ENCODE assay signal across 26 cellular contexts in genomic region chr3:150613709-150614480, GRCh38. TPM values are rescaled to one million over a fixed set of nuclear protein-coding genes. Genes with fewer than 3 reads are reported as not detected.
DNase-seq lines count a peak whose midpoint lies in the region; ATAC-seq and TF ChIP-seq lines count a peak whose summit lies in the region.
"Had no signal": no experiment of that assay in that cellular context is flagged by ENCODE, and none has a peak within 500 bp of the region (broad histone marks: within the 10 kb centered on the region; RNA-seq: fewer than 3 reads in every experiment).

No MANE protein-coding gene starts in this region.

- H2BK120ac ChIP-seq in trophoblast cell (ENCODE audit: insufficient read depth, low read length, poor library complexity) = no peak overlapping the region

- no peak for TF ChIP-seq CTCF in tibial nerve (IDR thresholded peaks at IDR 0.05)

- H3K4me1 ChIP-seq in trophoblast cell (ENCODE audit: control insufficient read depth in 1 of 2, insufficient read depth in 2 of 2, low read length in 2 of 2) (no peaks in the 10 kb centered on the region), tibial nerve (peaks cover 0 to 35% (median 8%) of the 10 kb centered on the region in 4 donors)

- no peak overlapping the region for H2BK5ac ChIP-seq in trophoblast cell (ENCODE audit: low read depth, low read length, poor library complexity)

- no peaks in the 10 kb centered on the region for H3K27me3 Mint-ChIP-seq in T-helper 1 cell treated with Interleukin-12 subunit alpha and Interleukin-12 subunit beta and Interleukin-4 antibody, amounts not matched to agents 30 μg/mL and 1 μg/mL, for 36 hours (ENCODE audit: low read depth)
- H3K27me3 Mint-ChIP-seq in activated naive CD8-positive, alpha-beta T cell treated with anti-CD3 and anti-CD28 coated beads, Interleukin-2, amount 50 U/mL, for 24 hours = no peaks in the 10 kb centered on the region

- peak overlapping the region; percentile 11 to 93 for H3K27ac Mint-ChIP-seq in activated naive CD4-positive, alpha-beta T cell treated with anti-CD3 and anti-CD28 coated beads, Interleukin-2, amount 50 U/mL, for 72 hours
- peak overlapping the region; percentile 13 for H3K27ac Mint-ChIP-seq in T-helper 1 cell treated with Interleukin-12 subunit alpha and Interleukin-12 subunit beta and Interleukin-4 antibody, amounts not matched to agents 30 μg/mL and 1 μg/mL, for 36 hours
- peak overlapping the region; percentile 39 for H3K27ac Mint-ChIP-seq in activated naive CD8-positive, alpha-beta T cell treated with anti-CD3 and anti-CD28 coated beads, Interleukin-2, amount 50 U/mL, for 24 hours

- no peak for DNase-seq in activated naive CD4-positive, alpha-beta T cell treated with anti-CD3 and anti-CD28 coated beads, Interleukin-2, amount 50 U/mL, for 72 hours (ENCODE audit: low spot score in 2 of 2)
- DNase-seq in activated naive CD4-positive, alpha-beta T cell (lab: John Stamatoyannopoulos, UW) = no peak
- no peak for DNase-seq in activated naive CD8-positive, alpha-beta T cell treated with anti-CD3 and anti-CD28 coated beads, Interleukin-2, amount 50 U/mL, for 24 hours
- no peak for DNase-seq in trophoblast cell
- no peak for DNase-seq in GM19238 (ENCODE audit: insufficient read length, low spot score)
- no peak for DNase-seq in hippocampal formation (lab: John Stamatoyannopoulos, UW)
- no peak for DNase-seq in tibial nerve (ENCODE audit: low spot score in 2 of 2)
- DNase-seq: activated gamma-delta T cell treated with Interleukin-2 at 50 U/mL for 16 hours; anterior cingulate cortex; COR-L47; DMS53; left cardiac atrium; mucosa of descending colon; NCI-H2107; ovary; Peyer's patch; SHP77; stimulated activated CD4-positive, alpha-beta T cell treated with anti-CD3 and anti-CD28 coated beads, Interleukin-4, amount 100 ng/mL, for 24 hours; upper lobe of right lung had no signal

- no peak overlapping the region for H3K27ac ChIP-seq in trophoblast cell (ENCODE audit: low read depth, low read length)
- no peak overlapping the region for H3K27ac ChIP-seq in tibial nerve
- H3K27ac ChIP-seq: BLaER1, gastroesophageal sphincter, hepatocyte, ovary, Peyer's patch, upper lobe of right lung had no signal

- H3K23ac ChIP-seq in trophoblast cell (ENCODE audit: low read length) = no peak overlapping the region

- H3K4ac ChIP-seq in trophoblast cell (ENCODE audit: low read depth, low read length) = peak overlapping the region; percentile 55

- no peak overlapping the region for H4K91ac ChIP-seq in trophoblast cell (ENCODE audit: low read depth, low read length)

- no peak overlapping the region for H3K4me3 Mint-ChIP-seq in T-helper 1 cell treated with Interleukin-12 subunit alpha and Interleukin-12 subunit beta and Interleukin-4 antibody, amounts not matched to agents 30 μg/mL and 1 μg/mL, for 36 hours
- H3K4me3 Mint-ChIP-seq in activated naive CD8-positive, alpha-beta T cell treated with anti-CD3 and anti-CD28 coated beads, Interleukin-2, amount 50 U/mL, for 24 hours = no peak overlapping the region
- H3K4me3 Mint-ChIP-seq: neural crest cell had no signal

- H3K18ac ChIP-seq in trophoblast cell (ENCODE audit: low read length) = no peak overlapping the region

- peaks cover 3 to 5% of the 10 kb centered on the region in 2 donors for H3K9me3 Mint-ChIP-seq in activated naive CD4-positive, alpha-beta T cell treated with anti-CD3 and anti-CD28 coated beads, Interleukin-2, amount 50 U/mL, for 72 hours
- peaks cover 4% of the 10 kb centered on the region for H3K9me3 Mint-ChIP-seq in T-helper 1 cell treated with Interleukin-12 subunit alpha and Interleukin-12 subunit beta and Interleukin-4 antibody, amounts not matched to agents 30 μg/mL and 1 μg/mL, for 36 hours
- peaks cover 4% of the 10 kb centered on the region for H3K9me3 Mint-ChIP-seq in activated naive CD8-positive, alpha-beta T cell treated with anti-CD3 and anti-CD28 coated beads, Interleukin-2, amount 50 U/mL, for 24 hours

- no peak overlapping the region for H2AK5ac ChIP-seq in trophoblast cell (ENCODE audit: low read length)

- H3K27me3 ChIP-seq in trophoblast cell (ENCODE audit: insufficient read depth, low read length) = no peaks in the 10 kb centered on the region
- H3K27me3 ChIP-seq in tibial nerve = no peaks in the 10 kb centered on the region
- H3K27me3 ChIP-seq: BLaER1, gastroesophageal sphincter, hepatocyte, ovary, Peyer's patch, upper lobe of right lung had no signal

- no peak for TF ChIP-seq POLR2A in tibial nerve (IDR thresholded peaks at IDR 0.05)

- peak; percentile 59 to 73 for ATAC-seq in activated naive CD4-positive, alpha-beta T cell treated with anti-CD3 and anti-CD28 coated beads, Interleukin-2, amount 50 U/mL, for 72 hours
- no peak for ATAC-seq in activated naive CD8-positive, alpha-beta T cell treated with anti-CD3 and anti-CD28 coated beads, Interleukin-2, amount 50 U/mL, for 24 hours
- ATAC-seq: gastroesophageal sphincter, HCT116, left cardiac atrium, mucosa of descending colon, upper lobe of right lung had no signal

- no peak overlapping the region for H3K14ac ChIP-seq in trophoblast cell (ENCODE audit: low read length)

- peaks cover 6 to 30% of the 10 kb centered on the region in 2 donors for H3K36me3 Mint-ChIP-seq in activated naive CD4-positive, alpha-beta T cell treated with anti-CD3 and anti-CD28 coated beads, Interleukin-2, amount 50 U/mL, for 72 hours
- peaks cover 25% of the 10 kb centered on the region for H3K36me3 Mint-ChIP-seq in T-helper 1 cell treated with Interleukin-12 subunit alpha and Interleukin-12 subunit beta and Interleukin-4 antibody, amounts not matched to agents 30 μg/mL and 1 μg/mL, for 36 hours (ENCODE audit: low read depth)
- peaks cover 46% of the 10 kb centered on the region for H3K36me3 Mint-ChIP-seq in activated naive CD8-positive, alpha-beta T cell treated with anti-CD3 and anti-CD28 coated beads, Interleukin-2, amount 50 U/mL, for 24 hours (ENCODE audit: low read depth)

- no peak overlapping the region for H2AFZ ChIP-seq in trophoblast cell (ENCODE audit: insufficient read depth, low read length, poor library complexity)
- H2AFZ ChIP-seq: hepatocyte had no signal

- no peak overlapping the region for H3K4me2 ChIP-seq in trophoblast cell (ENCODE audit: low read length)
- H3K4me2 ChIP-seq: BLaER1, hepatocyte had no signal

- no peak overlapping the region for H4K12ac ChIP-seq in trophoblast cell (ENCODE audit: low read depth, low read length)

- no peak for TF ChIP-seq EP300 in tibial nerve (IDR thresholded peaks at IDR 0.05)

- no peak overlapping the region for H2BK12ac ChIP-seq in trophoblast cell (ENCODE audit: low read length)

- peaks cover 10 to 11% of the 10 kb centered on the region in 2 experiments for H3K36me3 ChIP-seq in trophoblast cell (ENCODE audit: control insufficient read depth in 1 of 2, insufficient read depth in 2 of 2, low read length in 2 of 2)
- peaks cover 0 to 21% (median 0%) of the 10 kb centered on the region in 3 donors for H3K36me3 ChIP-seq in tibial nerve
- H3K36me3 ChIP-seq: ovary had no signal

- peaks cover 7% of the 10 kb centered on the region for H3K79me2 ChIP-seq in trophoblast cell (ENCODE audit: control insufficient read depth, insufficient read depth, low read length, poor library complexity)

- H3K9ac ChIP-seq in trophoblast cell (ENCODE audit: low read length) = no peak overlapping the region
- H3K9ac ChIP-seq: BLaER1 had no signal

- H3K9me3 ChIP-seq in trophoblast cell (ENCODE audit: insufficient read depth, low read depth, low read length) (no peaks in the 10 kb centered on the region), tibial nerve (no peaks in the 10 kb centered on the region)
- H3K9me3 ChIP-seq: gastroesophageal sphincter, mucosa of descending colon, ovary, Peyer's patch, upper lobe of right lung had no signal

- H4K8ac ChIP-seq in trophoblast cell (ENCODE audit: low read depth, low read length) = no peak overlapping the region

- no peak overlapping the region for H3K4me3 ChIP-seq in trophoblast cell (ENCODE audit: low read depth, low read length)
- no peak overlapping the region for H3K4me3 ChIP-seq in tibial nerve
- H3K4me3 ChIP-seq: BLaER1, gastroesophageal sphincter, hepatocyte, lung, mucosa of descending colon, ovary, Peyer's patch, upper lobe of right lung had no signal

- peaks cover 34% of the 10 kb centered on the region for H3K4me1 Mint-ChIP-seq in T-helper 1 cell treated with Interleukin-12 subunit alpha and Interleukin-12 subunit beta and Interleukin-4 antibody, amounts not matched to agents 30 μg/mL and 1 μg/mL, for 36 hours (ENCODE audit: low read depth)
- H3K4me1 Mint-ChIP-seq in activated naive CD8-positive, alpha-beta T cell treated with anti-CD3 and anti-CD28 coated beads, Interleukin-2, amount 50 U/mL, for 24 hours = peaks cover 56% of the 10 kb centered on the region

- H3K79me1 ChIP-seq in trophoblast cell (ENCODE audit: low read length) = no peaks in the 10 kb centered on the region

- no CpG with 5 or more reads among the region's 2 CpGs for WGBS in trophoblast cell (ENCODE audit: extremely low coverage, insufficient coverage, insufficient read length)
- 91% methylated on average over 2 of the region's 2 CpGs for WGBS in tibial nerve, 2 donors

RNA-seq across cellular contexts. Expression of gene SELENOT, which starts 10.8 kb away (rescaled TPM):
- 10 to 100 TPM; 84.6 to 87.9 TPM for total RNA-seq in activated naive CD4-positive, alpha-beta T cell treated with anti-CD3 and anti-CD28 coated beads, Interleukin-2, amount 50 U/mL, for 72 hours
- 176 and 185 TPM in 2 replicates for polyA plus RNA-seq in trophoblast cell (2013)
- total RNA-seq in tibial nerve = 100 to 1,000 TPM in 2 of 4 donors, 10 to 100 TPM in 2; 80.4 to 160 (median 101) TPM
